ENCODE assay signal across 1 cellular context in the genomic region with DNA sequence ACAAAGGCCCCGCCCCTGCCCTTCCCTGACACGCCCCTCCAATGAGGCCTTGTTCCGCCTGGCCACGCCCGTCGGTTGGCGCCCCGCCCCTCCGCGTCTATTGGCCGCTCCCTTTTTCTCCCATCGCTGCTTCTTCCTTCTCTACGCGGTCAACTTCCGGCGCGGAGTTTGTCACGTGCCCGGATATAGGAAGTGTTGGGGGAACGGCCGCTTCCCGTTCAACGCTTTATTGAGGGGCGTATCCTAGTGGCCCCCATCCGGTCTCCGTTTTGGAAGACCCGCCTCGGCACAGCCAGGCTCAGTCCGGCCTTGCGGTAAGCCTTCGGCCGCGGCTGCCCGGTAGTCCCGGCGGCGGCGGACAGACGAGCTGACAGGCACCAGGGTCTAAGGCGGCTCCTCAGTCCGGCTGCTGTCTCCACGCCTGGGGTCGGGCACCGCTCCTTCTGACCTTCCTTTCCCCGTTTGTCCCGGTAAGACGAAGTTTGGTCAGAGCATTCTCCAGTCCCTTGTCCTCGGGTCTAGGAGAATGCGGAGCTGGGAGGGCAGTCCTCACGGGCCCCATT.
TF ChIP-seq lines count a peak whose summit lies in the region.

A gene with protein sequence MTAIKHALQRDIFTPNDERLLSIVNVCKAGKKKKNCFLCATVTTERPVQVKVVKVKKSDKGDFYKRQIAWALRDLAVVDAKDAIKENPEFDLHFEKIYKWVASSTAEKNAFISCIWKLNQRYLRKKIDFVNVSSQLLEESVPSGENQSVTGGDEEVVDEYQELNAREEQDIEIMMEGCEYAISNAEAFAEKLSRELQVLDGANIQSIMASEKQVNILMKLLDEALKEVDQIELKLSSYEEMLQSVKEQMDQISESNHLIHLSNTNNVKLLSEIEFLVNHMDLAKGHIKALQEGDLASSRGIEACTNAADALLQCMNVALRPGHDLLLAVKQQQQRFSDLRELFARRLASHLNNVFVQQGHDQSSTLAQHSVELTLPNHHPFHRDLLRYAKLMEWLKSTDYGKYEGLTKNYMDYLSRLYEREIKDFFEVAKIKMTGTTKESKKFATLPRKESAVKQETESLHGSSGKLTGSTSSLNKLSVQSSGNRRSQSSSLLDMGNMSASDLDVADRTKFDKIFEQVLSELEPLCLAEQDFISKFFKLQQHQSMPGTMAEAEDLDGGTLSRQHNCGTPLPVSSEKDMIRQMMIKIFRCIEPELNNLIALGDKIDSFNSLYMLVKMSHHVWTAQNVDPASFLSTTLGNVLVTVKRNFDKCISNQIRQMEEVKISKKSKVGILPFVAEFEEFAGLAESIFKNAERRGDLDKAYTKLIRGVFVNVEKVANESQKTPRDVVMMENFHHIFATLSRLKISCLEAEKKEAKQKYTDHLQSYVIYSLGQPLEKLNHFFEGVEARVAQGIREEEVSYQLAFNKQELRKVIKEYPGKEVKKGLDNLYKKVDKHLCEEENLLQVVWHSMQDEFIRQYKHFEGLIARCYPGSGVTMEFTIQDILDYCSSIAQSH (plus strand): TSS at position 165 of the 563 bp plus-strand sequence. CDS start 4,676 bp downstream, outside the sequence.

TF ChIP-seq in K562, 482 proteins besides CTCF, POLR2A, EP300 and RAD21 (continued from another document and continues in another):
- TF ChIP-seq, protein P1, sequence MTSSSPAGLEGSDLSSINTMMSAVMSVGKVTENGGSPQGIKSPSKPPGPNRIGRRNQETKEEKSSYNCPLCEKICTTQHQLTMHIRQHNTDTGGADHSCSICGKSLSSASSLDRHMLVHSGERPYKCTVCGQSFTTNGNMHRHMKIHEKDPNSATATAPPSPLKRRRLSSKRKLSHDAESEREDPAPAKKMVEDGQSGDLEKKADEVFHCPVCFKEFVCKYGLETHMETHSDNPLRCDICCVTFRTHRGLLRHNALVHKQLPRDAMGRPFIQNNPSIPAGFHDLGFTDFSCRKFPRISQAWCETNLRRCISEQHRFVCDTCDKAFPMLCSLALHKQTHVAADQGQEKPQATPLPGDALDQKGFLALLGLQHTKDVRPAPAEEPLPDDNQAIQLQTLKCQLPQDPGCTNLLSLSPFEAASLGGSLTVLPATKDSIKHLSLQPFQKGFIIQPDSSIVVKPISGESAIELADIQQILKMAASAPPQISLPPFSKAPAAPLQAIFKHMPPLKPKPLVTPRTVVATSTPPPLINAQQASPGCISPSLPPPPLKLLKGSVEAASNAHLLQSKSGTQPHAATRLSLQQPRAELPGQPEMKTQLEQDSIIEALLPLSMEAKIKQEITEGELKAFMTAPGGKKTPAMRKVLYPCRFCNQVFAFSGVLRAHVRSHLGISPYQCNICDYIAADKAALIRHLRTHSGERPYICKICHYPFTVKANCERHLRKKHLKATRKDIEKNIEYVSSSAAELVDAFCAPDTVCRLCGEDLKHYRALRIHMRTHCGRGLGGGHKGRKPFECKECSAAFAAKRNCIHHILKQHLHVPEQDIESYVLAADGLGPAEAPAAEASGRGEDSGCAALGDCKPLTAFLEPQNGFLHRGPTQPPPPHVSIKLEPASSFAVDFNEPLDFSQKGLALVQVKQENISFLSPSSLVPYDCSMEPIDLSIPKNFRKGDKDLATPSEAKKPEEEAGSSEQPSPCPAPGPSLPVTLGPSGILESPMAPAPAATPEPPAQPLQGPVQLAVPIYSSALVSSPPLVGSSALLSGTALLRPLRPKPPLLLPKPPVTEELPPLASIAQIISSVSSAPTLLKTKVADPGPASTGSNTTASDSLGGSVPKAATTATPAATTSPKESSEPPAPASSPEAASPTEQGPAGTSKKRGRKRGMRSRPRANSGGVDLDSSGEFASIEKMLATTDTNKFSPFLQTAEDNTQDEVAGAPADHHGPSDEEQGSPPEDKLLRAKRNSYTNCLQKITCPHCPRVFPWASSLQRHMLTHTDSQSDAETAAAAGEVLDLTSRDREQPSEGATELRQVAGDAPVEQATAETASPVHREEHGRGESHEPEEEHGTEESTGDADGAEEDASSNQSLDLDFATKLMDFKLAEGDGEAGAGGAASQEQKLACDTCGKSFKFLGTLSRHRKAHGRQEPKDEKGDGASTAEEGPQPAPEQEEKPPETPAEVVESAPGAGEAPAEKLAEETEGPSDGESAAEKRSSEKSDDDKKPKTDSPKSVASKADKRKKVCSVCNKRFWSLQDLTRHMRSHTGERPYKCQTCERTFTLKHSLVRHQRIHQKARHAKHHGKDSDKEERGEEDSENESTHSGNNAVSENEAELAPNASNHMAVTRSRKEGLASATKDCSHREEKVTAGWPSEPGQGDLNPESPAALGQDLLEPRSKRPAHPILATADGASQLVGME (CRISPR knock-in tag; IDR thresholded peaks at IDR 0.05) = 0 out of 2 replicates have a peak, but pooled peaks have one; percentile 22
- TF ChIP-seq, protein P2, sequence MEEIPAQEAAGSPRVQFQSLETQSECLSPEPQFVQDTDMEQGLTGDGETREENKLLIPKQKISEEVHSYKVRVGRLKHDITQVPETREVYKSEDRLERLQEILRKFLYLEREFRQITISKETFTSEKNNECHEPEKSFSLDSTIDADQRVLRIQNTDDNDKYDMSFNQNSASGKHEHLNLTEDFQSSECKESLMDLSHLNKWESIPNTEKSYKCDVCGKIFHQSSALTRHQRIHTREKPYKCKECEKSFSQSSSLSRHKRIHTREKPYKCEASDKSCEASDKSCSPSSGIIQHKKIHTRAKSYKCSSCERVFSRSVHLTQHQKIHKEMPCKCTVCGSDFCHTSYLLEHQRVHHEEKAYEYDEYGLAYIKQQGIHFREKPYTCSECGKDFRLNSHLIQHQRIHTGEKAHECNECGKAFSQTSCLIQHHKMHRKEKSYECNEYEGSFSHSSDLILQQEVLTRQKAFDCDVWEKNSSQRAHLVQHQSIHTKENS (CRISPR knock-in tag; IDR thresholded peaks at IDR 0.05) = no peak
- TF ChIP-seq PYGO2 (tag; IDR thresholded peaks at IDR 0.05) = no peak
- no peak for TF ChIP-seq FOXJ3 (CRISPR knock-in tag; IDR thresholded peaks at IDR 0.05)
- no peak for TF ChIP-seq ZBTB8A (IDR thresholded peaks at IDR 0.05; ENCODE audit: partially characterized antibody)
- no peak for TF ChIP-seq CEBPB (tag; IDR thresholded peaks at IDR 0.05)
- TF ChIP-seq CBX5 (IDR thresholded peaks at IDR 0.05; ENCODE audit: borderline replicate concordance, low read depth) = no peak
- peak; percentile 84 for TF ChIP-seq C11orf30 (IDR thresholded peaks at IDR 0.05; ENCODE audit: low read depth)
- TF ChIP-seq NRF1 (conservative IDR thresholded peaks at IDR 0.05 in 1 of 2, IDR thresholded peaks at IDR 0.05 in 1 of 2) = peak; percentile 61 to 69; a peak in 3 of 4 replicates
- no peak for TF ChIP-seq SAFB2 (IDR thresholded peaks at IDR 0.05; ENCODE audit: borderline replicate concordance, low read depth, low read length, severe bottlenecking)
- TF ChIP-seq, protein P3, sequence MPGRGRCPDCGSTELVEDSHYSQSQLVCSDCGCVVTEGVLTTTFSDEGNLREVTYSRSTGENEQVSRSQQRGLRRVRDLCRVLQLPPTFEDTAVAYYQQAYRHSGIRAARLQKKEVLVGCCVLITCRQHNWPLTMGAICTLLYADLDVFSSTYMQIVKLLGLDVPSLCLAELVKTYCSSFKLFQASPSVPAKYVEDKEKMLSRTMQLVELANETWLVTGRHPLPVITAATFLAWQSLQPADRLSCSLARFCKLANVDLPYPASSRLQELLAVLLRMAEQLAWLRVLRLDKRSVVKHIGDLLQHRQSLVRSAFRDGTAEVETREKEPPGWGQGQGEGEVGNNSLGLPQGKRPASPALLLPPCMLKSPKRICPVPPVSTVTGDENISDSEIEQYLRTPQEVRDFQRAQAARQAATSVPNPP (IDR thresholded peaks at IDR 0.05; ENCODE audit: borderline replicate concordance, insufficient read depth, insufficient read length) = no peak
- TF ChIP-seq FOXM1 (IDR thresholded peaks at IDR 0.05; ENCODE audit: low read depth) = no peak; the same call in 1 of the 2 replicates
- TF ChIP-seq FOXM1 (CRISPR knock-in tag; IDR thresholded peaks at IDR 0.05; ENCODE audit: low read depth) = no peak
- TF ChIP-seq RBM34 (IDR thresholded peaks at IDR 0.05; ENCODE audit: borderline replicate concordance, insufficient read depth, low read length) = no peak
- TF ChIP-seq RFX1 (IDR thresholded peaks at IDR 0.05) = no peak
- TF ChIP-seq ETV1 (tag; conservative IDR thresholded peaks at IDR 0.05; ENCODE audit: low read depth) = peak; percentile 87
- TF ChIP-seq, protein P4, sequence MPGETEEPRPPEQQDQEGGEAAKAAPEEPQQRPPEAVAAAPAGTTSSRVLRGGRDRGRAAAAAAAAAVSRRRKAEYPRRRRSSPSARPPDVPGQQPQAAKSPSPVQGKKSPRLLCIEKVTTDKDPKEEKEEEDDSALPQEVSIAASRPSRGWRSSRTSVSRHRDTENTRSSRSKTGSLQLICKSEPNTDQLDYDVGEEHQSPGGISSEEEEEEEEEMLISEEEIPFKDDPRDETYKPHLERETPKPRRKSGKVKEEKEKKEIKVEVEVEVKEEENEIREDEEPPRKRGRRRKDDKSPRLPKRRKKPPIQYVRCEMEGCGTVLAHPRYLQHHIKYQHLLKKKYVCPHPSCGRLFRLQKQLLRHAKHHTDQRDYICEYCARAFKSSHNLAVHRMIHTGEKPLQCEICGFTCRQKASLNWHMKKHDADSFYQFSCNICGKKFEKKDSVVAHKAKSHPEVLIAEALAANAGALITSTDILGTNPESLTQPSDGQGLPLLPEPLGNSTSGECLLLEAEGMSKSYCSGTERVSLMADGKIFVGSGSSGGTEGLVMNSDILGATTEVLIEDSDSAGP (CRISPR knock-in tag; IDR thresholded peaks at IDR 0.05) = no peak
- TF ChIP-seq, protein P5, sequence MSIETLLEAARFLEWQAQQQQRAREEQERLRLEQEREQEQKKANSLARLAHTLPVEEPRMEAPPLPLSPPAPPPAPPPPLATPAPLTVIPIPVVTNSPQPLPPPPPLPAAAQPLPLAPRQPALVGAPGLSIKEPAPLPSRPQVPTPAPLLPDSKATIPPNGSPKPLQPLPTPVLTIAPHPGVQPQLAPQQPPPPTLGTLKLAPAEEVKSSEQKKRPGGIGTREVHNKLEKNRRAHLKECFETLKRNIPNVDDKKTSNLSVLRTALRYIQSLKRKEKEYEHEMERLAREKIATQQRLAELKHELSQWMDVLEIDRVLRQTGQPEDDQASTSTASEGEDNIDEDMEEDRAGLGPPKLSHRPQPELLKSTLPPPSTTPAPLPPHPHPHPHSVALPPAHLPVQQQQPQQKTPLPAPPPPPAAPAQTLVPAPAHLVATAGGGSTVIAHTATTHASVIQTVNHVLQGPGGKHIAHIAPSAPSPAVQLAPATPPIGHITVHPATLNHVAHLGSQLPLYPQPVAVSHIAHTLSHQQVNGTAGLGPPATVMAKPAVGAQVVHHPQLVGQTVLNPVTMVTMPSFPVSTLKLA (conservative IDR thresholded peaks at IDR 0.05) = peak; percentile 93 to 95
- TF ChIP-seq, protein P6, sequence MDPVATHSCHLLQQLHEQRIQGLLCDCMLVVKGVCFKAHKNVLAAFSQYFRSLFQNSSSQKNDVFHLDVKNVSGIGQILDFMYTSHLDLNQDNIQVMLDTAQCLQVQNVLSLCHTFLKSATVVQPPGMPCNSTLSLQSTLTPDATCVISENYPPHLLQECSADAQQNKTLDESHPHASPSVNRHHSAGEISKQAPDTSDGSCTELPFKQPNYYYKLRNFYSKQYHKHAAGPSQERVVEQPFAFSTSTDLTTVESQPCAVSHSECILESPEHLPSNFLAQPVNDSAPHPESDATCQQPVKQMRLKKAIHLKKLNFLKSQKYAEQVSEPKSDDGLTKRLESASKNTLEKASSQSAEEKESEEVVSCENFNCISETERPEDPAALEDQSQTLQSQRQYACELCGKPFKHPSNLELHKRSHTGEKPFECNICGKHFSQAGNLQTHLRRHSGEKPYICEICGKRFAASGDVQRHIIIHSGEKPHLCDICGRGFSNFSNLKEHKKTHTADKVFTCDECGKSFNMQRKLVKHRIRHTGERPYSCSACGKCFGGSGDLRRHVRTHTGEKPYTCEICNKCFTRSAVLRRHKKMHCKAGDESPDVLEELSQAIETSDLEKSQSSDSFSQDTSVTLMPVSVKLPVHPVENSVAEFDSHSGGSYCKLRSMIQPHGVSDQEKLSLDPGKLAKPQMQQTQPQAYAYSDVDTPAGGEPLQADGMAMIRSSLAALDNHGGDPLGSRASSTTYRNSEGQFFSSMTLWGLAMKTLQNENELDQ (CRISPR knock-in tag; IDR thresholded peaks at IDR 0.05; ENCODE audit: borderline replicate concordance) = no peak
- no peak for TF ChIP-seq MAFF (IDR thresholded peaks at IDR 0.05; ENCODE audit: low read length)
- no peak for TF ChIP-seq CEBPG (CRISPR knock-in tag; IDR thresholded peaks at IDR 0.05)
- no peak for TF ChIP-seq CEBPG (tag; conservative IDR thresholded peaks at IDR 0.05 in 1 of 2, IDR thresholded peaks at IDR 0.05 in 1 of 2)
- TF ChIP-seq, protein P7, sequence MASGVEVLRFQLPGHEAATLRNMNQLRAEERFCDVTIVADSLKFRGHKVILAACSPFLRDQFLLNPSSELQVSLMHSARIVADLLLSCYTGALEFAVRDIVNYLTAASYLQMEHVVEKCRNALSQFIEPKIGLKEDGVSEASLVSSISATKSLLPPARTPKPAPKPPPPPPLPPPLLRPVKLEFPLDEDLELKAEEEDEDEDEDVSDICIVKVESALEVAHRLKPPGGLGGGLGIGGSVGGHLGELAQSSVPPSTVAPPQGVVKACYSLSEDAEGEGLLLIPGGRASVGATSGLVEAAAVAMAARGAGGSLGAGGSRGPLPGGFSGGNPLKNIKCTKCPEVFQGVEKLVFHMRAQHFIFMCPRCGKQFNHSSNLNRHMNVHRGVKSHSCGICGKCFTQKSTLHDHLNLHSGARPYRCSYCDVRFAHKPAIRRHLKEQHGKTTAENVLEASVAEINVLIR (CRISPR knock-in tag; IDR thresholded peaks at IDR 0.05) = 0 out of 2 replicates have a peak, but pooled peaks have one; percentile 35
- TF ChIP-seq ETV5 (CRISPR knock-in tag; IDR thresholded peaks at IDR 0.05; ENCODE audit: low read depth) = peak; percentile 71; the same call in 1 of the 2 replicates
- TF ChIP-seq MCM5 (IDR thresholded peaks at IDR 0.05; ENCODE audit: low read depth) = no peak
- TF ChIP-seq DDX20 (tag; IDR thresholded peaks at IDR 0.05; ENCODE audit: low read depth) = no peak
- peak; percentile 88 for TF ChIP-seq ZBTB7A (IDR thresholded peaks at IDR 0.05; ENCODE audit: borderline replicate concordance, control insufficient read depth, low read depth, low read length)
- TF ChIP-seq KDM1A (IDR thresholded peaks at IDR 0.05) = no peak
- TF ChIP-seq CC2D1A (IDR thresholded peaks at IDR 0.05) = peak; percentile 51; the same call in 1 of the 2 replicates
- no peak for TF ChIP-seq ZNF717 (CRISPR knock-in tag; IDR thresholded peaks at IDR 0.05)
- no peak for TF ChIP-seq YBX1 (IDR thresholded peaks at IDR 0.05)
- peak; percentile 55; the same call in 1 of the 2 replicates for TF ChIP-seq MXI1 (IDR thresholded peaks at IDR 0.05; ENCODE audit: low read depth, low read length)
- TF ChIP-seq RFX7 (CRISPR knock-in tag; IDR thresholded peaks at IDR 0.05) = no peak
- TF ChIP-seq STAT5A (IDR thresholded peaks at IDR 0.05; ENCODE audit: borderline replicate concordance, low read length) = no peak
- TF ChIP-seq, protein P8, sequence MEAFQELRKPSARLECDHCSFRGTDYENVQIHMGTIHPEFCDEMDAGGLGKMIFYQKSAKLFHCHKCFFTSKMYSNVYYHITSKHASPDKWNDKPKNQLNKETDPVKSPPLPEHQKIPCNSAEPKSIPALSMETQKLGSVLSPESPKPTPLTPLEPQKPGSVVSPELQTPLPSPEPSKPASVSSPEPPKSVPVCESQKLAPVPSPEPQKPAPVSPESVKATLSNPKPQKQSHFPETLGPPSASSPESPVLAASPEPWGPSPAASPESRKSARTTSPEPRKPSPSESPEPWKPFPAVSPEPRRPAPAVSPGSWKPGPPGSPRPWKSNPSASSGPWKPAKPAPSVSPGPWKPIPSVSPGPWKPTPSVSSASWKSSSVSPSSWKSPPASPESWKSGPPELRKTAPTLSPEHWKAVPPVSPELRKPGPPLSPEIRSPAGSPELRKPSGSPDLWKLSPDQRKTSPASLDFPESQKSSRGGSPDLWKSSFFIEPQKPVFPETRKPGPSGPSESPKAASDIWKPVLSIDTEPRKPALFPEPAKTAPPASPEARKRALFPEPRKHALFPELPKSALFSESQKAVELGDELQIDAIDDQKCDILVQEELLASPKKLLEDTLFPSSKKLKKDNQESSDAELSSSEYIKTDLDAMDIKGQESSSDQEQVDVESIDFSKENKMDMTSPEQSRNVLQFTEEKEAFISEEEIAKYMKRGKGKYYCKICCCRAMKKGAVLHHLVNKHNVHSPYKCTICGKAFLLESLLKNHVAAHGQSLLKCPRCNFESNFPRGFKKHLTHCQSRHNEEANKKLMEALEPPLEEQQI (IDR thresholded peaks at IDR 0.05) = no peak
- no peak for TF ChIP-seq ARNT (IDR thresholded peaks at IDR 0.05)
